In genomic region chr1:47537268-47537667, GRCh38 we compare ENCODE assay signal across 20 cellular contexts.
DNase-seq lines count a peak whose midpoint lies in the region; FAIRE-seq and TF ChIP-seq lines count a peak whose summit lies in the region.
"Had no signal": no experiment of that assay in that cellular context is flagged by ENCODE, and none has a peak within 500 bp of the region (broad histone marks: within the 10 kb centered on the region; RNA-seq: fewer than 3 reads in every experiment).

No MANE protein-coding gene starts in this region.

- no peak overlapping the region for H3K4me3 Mint-ChIP-seq in chondrocyte (ENCODE audit: unreplicated experiment)
- H3K4me3 Mint-ChIP-seq: B cell; CD14-positive monocyte; CD4-positive, alpha-beta memory T cell; CD4-positive, CD25-positive, alpha-beta regulatory T cell; CD8-positive, alpha-beta memory T cell had no signal

- no peak for TF ChIP-seq CTCF in C4-2B (conservative IDR thresholded peaks at IDR 0.05)
- no peak for TF ChIP-seq CTCF in VCaP (conservative IDR thresholded peaks at IDR 0.05)
- no peak for TF ChIP-seq CTCF in chondrocyte (IDR thresholded peaks at IDR 0.05)

- peaks cover 10% of the 10 kb centered on the region for H3K9me3 Mint-ChIP-seq in chondrocyte (ENCODE audit: low read depth)

- peaks cover 10% of the 10 kb centered on the region; the same call in 1 of the 2 replicates for H3K27me3 ChIP-seq in BLaER1

- H3K36me3 ChIP-seq in BLaER1 = no peaks in the 10 kb centered on the region

- DNase-seq in M059J (ENCODE audit: low read depth) = peak; percentile 25
- no peak for DNase-seq in globus pallidus (ENCODE audit: low spot score)
- no peak for DNase-seq in chondrocyte (ENCODE audit: low spot score)
- DNase-seq in dermis blood vessel endothelial cell = no peak
- DNase-seq in GM19239 (ENCODE audit: insufficient read length, low spot score) = no peak
- DNase-seq: AML-193; CD4-positive, alpha-beta memory T cell; CD4-positive, CD25-positive, alpha-beta regulatory T cell; CD8-positive, alpha-beta memory T cell; COR-L47; GF-D8 had no signal

- H3K4me3 ChIP-seq in BLaER1 = no peak overlapping the region
- H3K4me3 ChIP-seq: A549 had no signal

- peaks cover 10% of the 10 kb centered on the region for H3K9me3 ChIP-seq in BLaER1

- H3K4me1 Mint-ChIP-seq in chondrocyte (ENCODE audit: low read depth) = peaks cover 21% of the 10 kb centered on the region

- no peaks in the 10 kb centered on the region for H4K20me1 ChIP-seq in BLaER1

- peak overlapping the region; percentile 73 for H3K4me2 ChIP-seq in BLaER1
- H3K4me2 ChIP-seq: A549 had no signal

- H3K9ac ChIP-seq in BLaER1 = no peak overlapping the region

- peaks cover 2% of the 10 kb centered on the region for H3K36me3 Mint-ChIP-seq in chondrocyte (ENCODE audit: low read depth)
- H3K36me3 Mint-ChIP-seq: CD14-positive monocyte; CD4-positive, alpha-beta memory T cell; CD4-positive, CD25-positive, alpha-beta regulatory T cell; CD8-positive, alpha-beta memory T cell had no signal

- H3K27me3 Mint-ChIP-seq in chondrocyte (ENCODE audit: low read depth) = peaks cover 21% of the 10 kb centered on the region

- H3K27ac ChIP-seq in BLaER1 (0 out of 2 replicates have a peak overlapping the region, but pooled peaks have one; percentile 31), C4-2B (peak overlapping the region; percentile 65), VCaP (peak overlapping the region; percentile 64)
- H3K27ac ChIP-seq: 22Rv1, A549 had no signal

- FAIRE-seq in GM19239 (lab: Jason Lieb, UNC) = no peak
- FAIRE-seq: A549, G401.6, GM12891 had no signal

- no peak overlapping the region for H3K27ac Mint-ChIP-seq in chondrocyte (ENCODE audit: unreplicated experiment)
- H3K27ac Mint-ChIP-seq: B cell; CD14-positive monocyte; CD4-positive, alpha-beta memory T cell; CD4-positive, CD25-positive, alpha-beta regulatory T cell had no signal

- peaks cover 49% of the 10 kb centered on the region for H3K4me1 ChIP-seq in BLaER1
